In the genomic region with DNA sequence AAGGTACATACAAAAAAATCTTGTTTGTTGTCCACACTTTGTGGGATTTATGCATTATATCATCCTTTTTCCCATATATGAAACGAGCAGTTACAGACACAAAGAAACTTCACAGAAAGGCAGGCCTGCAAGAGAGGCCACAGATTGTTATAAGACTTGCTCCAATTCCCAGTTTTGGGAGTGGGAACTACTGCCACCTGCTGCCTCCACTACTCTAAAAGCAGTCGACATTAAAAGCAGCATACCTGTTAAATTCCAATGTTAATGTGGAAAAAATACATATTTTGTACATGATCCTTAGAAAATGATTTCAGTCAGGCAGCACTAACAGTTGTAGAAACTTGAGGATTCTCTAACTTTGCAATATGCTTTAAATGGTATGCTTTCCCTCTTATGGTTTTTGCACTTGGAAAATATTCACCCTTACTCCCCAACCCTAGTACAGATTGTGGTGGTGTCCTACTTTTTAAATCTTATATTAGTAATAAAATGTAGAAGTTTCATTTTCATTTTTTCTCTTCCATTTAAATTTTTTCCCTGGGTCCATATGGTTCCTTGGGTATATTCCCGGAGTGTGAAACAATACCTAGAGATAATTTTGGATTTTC, we compare ENCODE assay signal across 8 cellular contexts. TPM values are rescaled to one million over a fixed set of nuclear protein-coding genes. Genes with fewer than 3 reads are reported as not detected.
DNase-seq lines count a peak whose midpoint lies in the region; ATAC-seq lines count a peak whose summit lies in the region.

No MANE protein-coding gene starts in this region.

- peak; percentile 77 for DNase-seq in DMS53 treated with DMSO at 0.1 percent for 48 hours (lab: John Stamatoyannopoulos, UW; ENCODE audit: unreplicated experiment)
- peak; percentile 22 for DNase-seq in NCI-H345 treated with DMSO at 0.1 percent for 48 hours (lab: John Stamatoyannopoulos, UW; ENCODE audit: unreplicated experiment)
- DNase-seq in dermis blood vessel endothelial cell: peak; percentile 72
- peak; percentile 53 for DNase-seq in myocyte (ENCODE audit: low read depth)
- DNase-seq in HK-2 (ENCODE audit: unreplicated experiment): no peak
- DNase-seq in effector CD8-positive, alpha-beta T cell (lab: John Stamatoyannopoulos, UW): no peak
- no peak for DNase-seq in amniotic stem cell (lab: John Stamatoyannopoulos, UW)

- no peak for ATAC-seq in GM21447 (IDR thresholded peaks at IDR 0.05; ENCODE audit: unreplicated experiment)

RNA-seq across cellular contexts. Expression of a gene that starts 37.9 kb away (rescaled TPM):
- total RNA-seq in dermis blood vessel endothelial cell: not detected in 2 replicates
- total RNA-seq in myocyte: 0.19 TPM in 1 of 2 replicates, not detected in the other
- polyA plus RNA-seq in myocyte (2012): 0.08 TPM

Comparison
In these comparisons a context has a peak if more than half of its experiments do, and no peak if none do; other contexts are left out.
1. DNase-seq: peak in DMS53 treated with DMSO at 0.1 percent for 48 hours (single experiment), NCI-H345 treated with DMSO at 0.1 percent for 48 hours (single experiment), dermis blood vessel endothelial cell (single experiment) and myocyte (single experiment); none in HK-2 (single experiment), effector CD8-positive, alpha-beta T cell (single experiment) and amniotic stem cell (single experiment).